ENCODE assay signal across 7 cellular contexts in genomic region chr2:184759557-184760255, GRCh38.
DNase-seq lines count a peak whose midpoint lies in the region; TF ChIP-seq lines count a peak whose summit lies in the region.
"Not testable (repeated sequence)": the region's sequence is repeated elsewhere in the genome, so short reads cannot be mapped to it uniquely, and the experiment has no call there.

No MANE protein-coding gene starts in this region.

- H3K4me3 ChIP-seq in HUES6 (ENCODE audit: low read depth, low read length); endodermal cell (ENCODE audit: low read length): not testable (repeated sequence)

- not testable (repeated sequence) for H3K4ac ChIP-seq in H9 (ENCODE audit: low read depth, low read length)

- H3K27me3 ChIP-seq in H9 (ENCODE audit: insufficient read depth, low read length); HUES6 (ENCODE audit: control insufficient read depth, insufficient read depth, low read length); endodermal cell (ENCODE audit: control insufficient read depth, insufficient read depth, low read length, poor library complexity, severe bottlenecking): not testable (repeated sequence)

- not testable (repeated sequence) for H3K4me2 ChIP-seq in H9 (ENCODE audit: insufficient read depth, insufficient read length, low read length)

- no CpG with 5 or more reads among the region's 6 CpGs for WGBS in H9 (ENCODE audit: extremely low coverage, insufficient read length, low lambda C conversion rate)
- WGBS in endodermal cell (ENCODE audit: insufficient coverage in 1 of 2, insufficient read length in 1 of 2), 2 experiments: 82% methylated on average over 6 of the region's 6 CpGs; no CpG with 5 or more reads in 1 of the 2 experiments

- H2BK15ac ChIP-seq in H9 (ENCODE audit: low read depth, low read length): not testable (repeated sequence)

- H3K9ac ChIP-seq in H9 (ENCODE audit: extremely low read depth, insufficient read length, low read length); endodermal cell (ENCODE audit: extremely low read depth, low read length, poor library complexity, severe bottlenecking): not testable (repeated sequence)
- H3K9ac ChIP-seq in HUES6 (ENCODE audit: low read length): peak overlapping the region; percentile 69

- H3K36me3 ChIP-seq in HUES6 (ENCODE audit: control insufficient read depth, insufficient read depth, low read length); endodermal cell (ENCODE audit: control insufficient read depth, insufficient read depth, low read length): not testable (repeated sequence)

- H3K9me3 Mint-ChIP-seq in H9; activated naive CD4-positive, alpha-beta T cell treated with anti-CD3 and anti-CD28 coated beads for 36 hours; endodermal cell; progenitor cell of endocrine pancreas (ENCODE audit: low read depth): not testable (repeated sequence)

- H3K4me1 ChIP-seq in H9 (ENCODE audit: insufficient read depth, low read length); endodermal cell (ENCODE audit: control insufficient read depth, insufficient read depth, low read length): not testable (repeated sequence)
- H3K4me1 ChIP-seq in HUES6 (ENCODE audit: control insufficient read depth, insufficient read depth, low read length): peaks cover 16% of the 10 kb centered on the region; the same call in 1 of the 2 replicates

- not testable (repeated sequence) for H3K14ac ChIP-seq in H9 (ENCODE audit: insufficient read depth, low read length)

- H3K4me1 Mint-ChIP-seq in H9; activated naive CD4-positive, alpha-beta T cell treated with anti-CD3 and anti-CD28 coated beads for 36 hours (ENCODE audit: low read depth); endodermal cell; progenitor cell of endocrine pancreas (ENCODE audit: low read depth): not testable (repeated sequence)

- H2AK5ac ChIP-seq in H9 (ENCODE audit: insufficient read length, low read length): not testable (repeated sequence)

- H4K5ac ChIP-seq in H9 (ENCODE audit: insufficient read length, low read depth, low read length): not testable (repeated sequence)

- not testable (repeated sequence) for H3K9me3 ChIP-seq in H9 (ENCODE audit: control insufficient read depth, low read depth, low read length); HUES6 (ENCODE audit: control insufficient read depth, insufficient read depth, low read depth, low read length); endodermal cell (ENCODE audit: control insufficient read depth, low read length)

- not testable (repeated sequence) for H3K4me3 Mint-ChIP-seq in H9; activated naive CD4-positive, alpha-beta T cell treated with anti-CD3 and anti-CD28 coated beads for 36 hours; endodermal cell; progenitor cell of endocrine pancreas (ENCODE audit: low read depth)

- not testable (repeated sequence) for H3K79me1 ChIP-seq in H9 (ENCODE audit: insufficient read depth, low read depth, low read length, poor library complexity, severe bottlenecking)

- not testable (repeated sequence) for H3K36me3 Mint-ChIP-seq in H9 (ENCODE audit: insufficient read depth in 1 of 3, low read depth in 3 of 3); activated naive CD4-positive, alpha-beta T cell treated with anti-CD3 and anti-CD28 coated beads for 36 hours (ENCODE audit: low read depth); endodermal cell (ENCODE audit: low read depth); progenitor cell of endocrine pancreas (ENCODE audit: insufficient read depth)

- not testable (repeated sequence) for H3K18ac ChIP-seq in H9 (ENCODE audit: insufficient read length, low read depth, low read length)

- CTCF ChIA-PET in activated naive CD4-positive, alpha-beta T cell treated with anti-CD3 and anti-CD28 coated beads for 36 hours (lab: Charles Lee): not testable (repeated sequence)

- not testable (repeated sequence) for H3K79me2 ChIP-seq in H9 (ENCODE audit: insufficient read depth, low read length)

- H4K20me1 ChIP-seq in H9 (ENCODE audit: control insufficient read depth, insufficient read depth, insufficient read length): not testable (repeated sequence)

- not testable (repeated sequence) for H2BK20ac ChIP-seq in H9 (ENCODE audit: low read depth, low read length, poor library complexity, severe bottlenecking)

- not testable (repeated sequence) for H3T11ph ChIP-seq in H9 (ENCODE audit: low read length)

- H2BK120ac ChIP-seq in H9 (ENCODE audit: low read depth, low read length, poor library complexity, severe bottlenecking): not testable (repeated sequence)

- H2AFZ ChIP-seq in H9 (ENCODE audit: low read length): not testable (repeated sequence)

- not testable (repeated sequence) for TF ChIP-seq CTCF in H9 (conservative IDR thresholded peaks at IDR 0.05); endodermal cell (conservative IDR thresholded peaks at IDR 0.05); progenitor cell of endocrine pancreas (IDR thresholded peaks at IDR 0.05; ENCODE audit: unreplicated experiment)

- not testable (repeated sequence) for H2BK12ac ChIP-seq in H9 (ENCODE audit: insufficient read length, low read depth, low read length)

- not testable (repeated sequence) for H3K56ac ChIP-seq in H9 (ENCODE audit: insufficient read length, low read depth, low read length)

- not testable (repeated sequence) for H4K91ac ChIP-seq in H9 (ENCODE audit: insufficient read length, low read depth, low read length)

- peak; percentile 4 for DNase-seq in ELF-1 (ENCODE audit: low read depth, low spot score)
- DNase-seq in H9: peak; percentile 34
- not testable (repeated sequence) for DNase-seq in activated naive CD4-positive, alpha-beta T cell treated with anti-CD3 and anti-CD28 coated beads for 36 hours; progenitor cell of endocrine pancreas (ENCODE audit: low spot score, unreplicated experiment)
- peak; percentile 70 for DNase-seq in endodermal cell
- DNase-seq in iPS DF 4.7 (ENCODE audit: extremely low read depth, low spot score): peak; percentile 5

- H4K8ac ChIP-seq in H9 (replicated peaks; ENCODE audit: insufficient read length, low read depth, low read length): not testable (repeated sequence)

- H3K27ac Mint-ChIP-seq in H9: peak overlapping the region in 2 of 3 experiments; percentile 66 to 74; a peak in 3 of 7 replicates
- peak overlapping the region; percentile 10 for H3K27ac Mint-ChIP-seq in activated naive CD4-positive, alpha-beta T cell treated with anti-CD3 and anti-CD28 coated beads for 36 hours
- peak overlapping the region; percentile 88 for H3K27ac Mint-ChIP-seq in endodermal cell
- H3K27ac Mint-ChIP-seq in progenitor cell of endocrine pancreas: peak overlapping the region; percentile 73

- not testable (repeated sequence) for H2BK5ac ChIP-seq in H9 (ENCODE audit: insufficient read length, low read length)

- not testable (repeated sequence) for H3K23ac ChIP-seq in H9 (ENCODE audit: insufficient read length, low read depth, low read length)

- not testable (repeated sequence) for H3K27me3 Mint-ChIP-seq in H9 (ENCODE audit: low read depth); activated naive CD4-positive, alpha-beta T cell treated with anti-CD3 and anti-CD28 coated beads for 36 hours (ENCODE audit: low read depth); endodermal cell (ENCODE audit: insufficient read depth); progenitor cell of endocrine pancreas

- H3K23me2 ChIP-seq in H9 (ENCODE audit: insufficient read length, low read depth, low read length, poor library complexity, severe bottlenecking): not testable (repeated sequence)

- peak overlapping the region; percentile 61 for H3K27ac ChIP-seq in H9 (ENCODE audit: insufficient read length, low read depth, low read length)
- peak overlapping the region; percentile 71; the same call in 1 of the 2 replicates for H3K27ac ChIP-seq in HUES6 (ENCODE audit: low read depth, low read length)
- not testable (repeated sequence) for H3K27ac ChIP-seq in endodermal cell (ENCODE audit: low read depth, low read length)

- intact Hi-C loops in activated naive CD4-positive, alpha-beta T cell treated with anti-CD3 and anti-CD28 coated beads for 36 hours (cut with micrococcal nuclease): not testable (repeated sequence)

Comparison
In these comparisons a context has a peak if more than half of its experiments do, and no peak if none do; other contexts are left out.
1. H3K27ac Mint-ChIP-seq: peak in every context shown above with its lines; median percentile 88 in endodermal cell; 73 in progenitor cell of endocrine pancreas; 70 in H9; 10 in activated naive CD4-positive, alpha-beta T cell treated with anti-CD3 and anti-CD28 coated beads for 36 hours.